ENCODE assay signal across 11 cellular contexts in genomic region chr1:154906621-154907081, GRCh38.
DNase-seq lines count a peak whose midpoint lies in the region; ATAC-seq and TF ChIP-seq lines count a peak whose summit lies in the region.
"Had no signal": no experiment of that assay in that cellular context is flagged by ENCODE, and none has a peak within 500 bp of the region (broad histone marks: within the 10 kb centered on the region; RNA-seq: fewer than 3 reads in every experiment).

No MANE protein-coding gene starts in this region.

- H3K4me3 ChIP-seq in HFF-Myc (replicated peaks; ENCODE audit: low read depth, low read length) = no peak overlapping the region
- no peak overlapping the region for H3K4me3 ChIP-seq in astrocyte of the spinal cord (ENCODE audit: low read depth, low read length)
- H3K4me3 ChIP-seq: spleen, thyroid gland had no signal

- DNase-seq in ACHN = peak; percentile 4
- DNase-seq in HFF-Myc (ENCODE audit: extremely low read depth, low read depth) = no peak
- no peak for DNase-seq in astrocyte of the spinal cord (ENCODE audit: low read depth, low spot score)
- peak; percentile 5 for DNase-seq in iPS DF 19.7 (ENCODE audit: low read depth, low spot score)
- DNase-seq in foreskin melanocyte = no peak
- no peak for DNase-seq in NCI-H2029 treated with DMSO at 0.1 percent for 48 hours (lab: John Stamatoyannopoulos, UW)
- DNase-seq: spleen, T-helper 1 cell, thyroid gland had no signal

- ATAC-seq in HG03432 (IDR thresholded peaks at IDR 0.05; ENCODE audit: unreplicated experiment) = no peak
- no peak for ATAC-seq in HG03442 (IDR thresholded peaks at IDR 0.05; ENCODE audit: unreplicated experiment)

- peak; percentile 44 for TF ChIP-seq CTCF in HFF-Myc (IDR thresholded peaks at IDR 0.05; ENCODE audit: low read depth, low read length, missing control alignments)
- peak; percentile 26 for TF ChIP-seq CTCF in astrocyte of the spinal cord (IDR thresholded peaks at IDR 0.05; ENCODE audit: low read depth, low read length)

- in situ Hi-C loops in ACHN (cut with HindIII; ENCODE audit: low pct_ligation_motif_present, low pct_unique_long_range_greater_than_20kb, low sequenced_read_pairs) = no loop called here
- in situ Hi-C loops in astrocyte of the spinal cord (cut with HindIII; ENCODE audit: low sequenced_read_pairs) = no loop called here

Comparison
In these comparisons a context has a peak if more than half of its experiments do, and no peak if none do; other contexts are left out.
1. DNase-seq: peak in ACHN (single experiment) and iPS DF 19.7 (single experiment); none in HFF-Myc (single experiment), astrocyte of the spinal cord (single experiment), foreskin melanocyte (single experiment) and NCI-H2029 treated with DMSO at 0.1 percent for 48 hours (single experiment).